In genomic region chr4:48035952-48036351, GRCh38 we compare ENCODE assay signal across 15 cellular contexts. TPM values are rescaled to one million over a fixed set of nuclear protein-coding genes. Genes with fewer than 3 reads are reported as not detected.
A peak's percentile ranks its signal among the peaks of the same experiment; 100 is the strongest.
DNase-seq lines count a peak whose midpoint lies in the region; ATAC-seq lines count a peak whose summit lies in the region.
"Had no signal": no experiment of that assay in that cellular context is flagged by ENCODE, and none has a peak within 500 bp of the region (broad histone marks: within the 10 kb centered on the region; RNA-seq: fewer than 3 reads in every experiment).

No MANE protein-coding gene starts in this region.

- ATAC-seq in activated CD4-positive, alpha-beta T cell treated with anti-CD3 and anti-CD28 coated beads for 36 hours: peak; percentile 62
- ATAC-seq in activated naive CD4-positive, alpha-beta T cell treated with anti-CD3 and anti-CD28 coated beads, Interleukin-2, amount 50 U/mL, for 72 hours: peak; percentile 35 to 69

- CTCF ChIA-PET in activated CD4-positive, alpha-beta T cell treated with anti-CD3 and anti-CD28 coated beads for 36 hours (lab: Charles Lee): interaction anchor here (0.6 to 8.8 kb wide), 13 partner anchors 10 to 103 kb away, joined by 3 to 105 read pairs (median 7); no protein-coding TSS in a partner anchor

- H3K4me1 Mint-ChIP-seq in activated CD4-positive, alpha-beta T cell treated with anti-CD3 and anti-CD28 coated beads for 36 hours: peaks cover 46% of the 10 kb centered on the region
- peaks cover 52% of the 10 kb centered on the region for H3K4me1 Mint-ChIP-seq in activated naive CD8-positive, alpha-beta T cell (ENCODE audit: low read depth)

- DNase-seq in activated CD4-positive, alpha-beta T cell treated with anti-CD3 and anti-CD28 coated beads for 36 hours: no peak
- no peak for DNase-seq in activated CD4-positive, alpha-beta T cell treated with anti-CD3 and anti-CD28 coated beads for 4 hours
- DNase-seq in activated naive CD4-positive, alpha-beta T cell treated with anti-CD3 and anti-CD28 coated beads, Interleukin-2, amount 50 U/mL, for 72 hours (ENCODE audit: low spot score in 2 of 2): no peak
- no peak for DNase-seq in activated naive CD4-positive, alpha-beta T cell (lab: John Stamatoyannopoulos, UW)
- no peak for DNase-seq in superior temporal gyrus (ENCODE audit: extremely low spot score)
- no peak for DNase-seq in NCI-H82 (lab: John Stamatoyannopoulos, UW)
- no peak for DNase-seq in ACHN
- DNase-seq: 8988T, DMS 273 treated with DMSO at 0.1 percent for 48 hours, GOT3, NCI-H187, NCI-H226, NCI-H526 had no signal

- H3K27me3 Mint-ChIP-seq in activated CD4-positive, alpha-beta T cell treated with anti-CD3 and anti-CD28 coated beads for 36 hours: no peaks in the 10 kb centered on the region
- H3K27me3 Mint-ChIP-seq in activated naive CD8-positive, alpha-beta T cell: no peaks in the 10 kb centered on the region

- H3K4me3 Mint-ChIP-seq in activated CD4-positive, alpha-beta T cell treated with anti-CD3 and anti-CD28 coated beads for 36 hours: peak overlapping the region; percentile 28
- peak overlapping the region; percentile 64 for H3K4me3 Mint-ChIP-seq in activated naive CD8-positive, alpha-beta T cell

- peaks cover 10% of the 10 kb centered on the region for H3K36me3 Mint-ChIP-seq in activated CD4-positive, alpha-beta T cell treated with anti-CD3 and anti-CD28 coated beads for 36 hours (ENCODE audit: low read depth)
- H3K36me3 Mint-ChIP-seq in activated naive CD4-positive, alpha-beta T cell treated with anti-CD3 and anti-CD28 coated beads, Interleukin-2, amount 50 U/mL, for 72 hours: peaks cover 0 to 53% of the 10 kb centered on the region in 2 donors
- H3K36me3 Mint-ChIP-seq in activated naive CD8-positive, alpha-beta T cell: peaks cover 2% of the 10 kb centered on the region

- peak overlapping the region; percentile 82 for H3K27ac Mint-ChIP-seq in activated CD4-positive, alpha-beta T cell treated with anti-CD3 and anti-CD28 coated beads for 36 hours
- H3K27ac Mint-ChIP-seq in activated naive CD4-positive, alpha-beta T cell treated with anti-CD3 and anti-CD28 coated beads, Interleukin-2, amount 50 U/mL, for 72 hours: peak overlapping the region; percentile 92 to 97
- H3K27ac Mint-ChIP-seq in activated naive CD8-positive, alpha-beta T cell: peak overlapping the region; percentile 93

- in situ Hi-C loops in ACHN (cut with HindIII; ENCODE audit: low pct_ligation_motif_present, low pct_unique_long_range_greater_than_20kb, low sequenced_read_pairs): no loop called here

- POLR2A ChIA-PET in activated CD4-positive, alpha-beta T cell treated with anti-CD3 and anti-CD28 coated beads for 36 hours (lab: Charles Lee): interaction anchor here (0.6 to 1.7 kb wide), 8 partner anchors 8 to 464 kb away, joined by 3 to 7 read pairs (median 4); partner anchors contain the start of gene TXK

- peaks cover 6% of the 10 kb centered on the region for H3K9me3 Mint-ChIP-seq in activated CD4-positive, alpha-beta T cell treated with anti-CD3 and anti-CD28 coated beads for 36 hours (ENCODE audit: low read depth)
- H3K9me3 Mint-ChIP-seq in activated naive CD4-positive, alpha-beta T cell treated with anti-CD3 and anti-CD28 coated beads, Interleukin-2, amount 50 U/mL, for 72 hours: peaks cover 0 to 8% of the 10 kb centered on the region in 2 donors
- H3K9me3 Mint-ChIP-seq in activated naive CD8-positive, alpha-beta T cell (ENCODE audit: low read depth): no peaks in the 10 kb centered on the region

- intact Hi-C loops in activated CD4-positive, alpha-beta T cell treated with anti-CD3 and anti-CD28 coated beads for 36 hours (cut with DNase I, micrococcal nuclease): loop anchor here (1.0 to 2.0 kb wide), 9 partner anchors 9 to 105 kb away; no protein-coding TSS in a partner anchor

RNA-seq across cellular contexts. Expression of gene NIPAL1, which starts 19.4 kb away (rescaled TPM):
- total RNA-seq in activated CD4-positive, alpha-beta T cell treated with anti-CD3 and anti-CD28 coated beads for 36 hours: 1 to 10 TPM; 1.6 to 1.8 TPM
- total RNA-seq in activated naive CD4-positive, alpha-beta T cell treated with anti-CD3 and anti-CD28 coated beads, Interleukin-2, amount 50 U/mL, for 72 hours: 1 to 10 TPM; 1.3 to 3.9 TPM

RNA-seq across cellular contexts. Expression of gene CNGA1, which starts 19.5 kb away (rescaled TPM):
- total RNA-seq in activated CD4-positive, alpha-beta T cell treated with anti-CD3 and anti-CD28 coated beads for 36 hours: under 1 TPM; 0.16 to 0.30 TPM
- under 1 TPM; 0.27 to 0.55 TPM for total RNA-seq in activated naive CD4-positive, alpha-beta T cell treated with anti-CD3 and anti-CD28 coated beads, Interleukin-2, amount 50 U/mL, for 72 hours
- total RNA-seq: RPMI7951 had no signal
